Comparison of ENCODE assay signal across 18 cellular contexts in the genomic region with DNA sequence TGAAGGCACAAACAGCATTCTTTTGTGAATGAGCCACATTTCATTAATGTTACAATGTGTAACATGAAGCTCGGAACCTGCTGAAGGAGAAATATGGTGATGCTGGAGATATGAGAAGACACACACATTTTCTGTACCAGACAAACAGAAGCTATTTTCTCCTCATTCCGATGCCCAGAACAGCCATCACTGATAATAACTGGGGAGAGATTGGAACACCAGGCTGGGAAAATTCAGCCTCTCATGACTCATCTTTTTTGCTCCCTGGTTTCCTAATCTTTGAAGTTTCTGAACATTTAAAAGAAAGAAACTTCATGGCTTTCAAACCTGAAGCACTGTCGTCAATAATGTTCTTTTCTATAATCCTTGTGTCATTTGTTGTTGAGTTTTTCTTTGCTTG.
DNase-seq lines count a peak whose midpoint lies in the region; ATAC-seq and TF ChIP-seq lines count a peak whose summit lies in the region.
"Had no signal": no experiment of that assay in that cellular context is flagged by ENCODE, and none has a peak within 500 bp of the region (broad histone marks: within the 10 kb centered on the region; RNA-seq: fewer than 3 reads in every experiment).

No MANE protein-coding gene starts in this region.

- H3K36me3 ChIP-seq in mesodermal cell (ENCODE audit: control insufficient read depth, insufficient read depth, low read length) (peaks cover 6% of the 10 kb centered on the region), smooth muscle cell (ENCODE audit: low read depth) (no peaks in the 10 kb centered on the region)
- H3K36me3 ChIP-seq: BLaER1 treated with 17β-estradiol and CSF1 and Interleukin-3, amounts not matched to agents 10 nM and 100 nM had no signal

- ATAC-seq in GM18511 (IDR thresholded peaks at IDR 0.05; ENCODE audit: unreplicated experiment): no peak
- ATAC-seq: A549; CD8-positive, alpha-beta T cell; K562 had no signal

- H4K20me1 ChIP-seq in smooth muscle cell (ENCODE audit: low read depth): no peaks in the 10 kb centered on the region
- H4K20me1 ChIP-seq: BLaER1 treated with 17β-estradiol and CSF1 and Interleukin-3, amounts not matched to agents 10 nM and 100 nM had no signal

- peak; percentile 13 for DNase-seq in EL
- peak; percentile 82 for DNase-seq in amniotic epithelial cell (ENCODE audit: low read depth)
- no peak for DNase-seq in smooth muscle cell (lab: John Stamatoyannopoulos, UW; ENCODE audit: unreplicated experiment)
- no peak for DNase-seq in SKM-1 treated with dmso at 0.1 percent for 144 hours (lab: John Stamatoyannopoulos, UW; ENCODE audit: unreplicated experiment)
- DNase-seq in stimulated activated CD4-positive, alpha-beta T cell treated with anti-CD3 and anti-CD28 coated beads, Interleukin-1b, Interleukin-23, amount 100 ng/mL, for 48 hours: no peak
- DNase-seq: Calu3; CD8-positive, alpha-beta T cell; DMS53; NCI-H1105; NCI-H2081; NCI-H2171 treated with DMSO at 0.1 percent for 48 hours; SIG-M5 had no signal

- 100% methylated on average over 1 of the region's 3 CpGs; no CpG with 5 or more reads in 1 of the 2 experiments for WGBS in mesodermal cell (ENCODE audit: insufficient coverage in 2 of 2), 2 experiments
- 6% methylated on average over 3 of the region's 3 CpGs for WGBS in smooth muscle cell (ENCODE audit: low lambda C conversion rate)

- H3K27me3 ChIP-seq in smooth muscle cell (ENCODE audit: low read depth): no peaks in the 10 kb centered on the region
- H3K27me3 ChIP-seq: BLaER1 treated with 17β-estradiol and CSF1 and Interleukin-3, amounts not matched to agents 10 nM and 100 nM had no signal

- peaks cover 32% of the 10 kb centered on the region for H3F3A ChIP-seq in smooth muscle cell (ENCODE audit: low read depth)

- H3K9me3 ChIP-seq in mesodermal cell (ENCODE audit: control insufficient read depth, low read length) (no peaks in the 10 kb centered on the region), smooth muscle cell (replicated peaks; ENCODE audit: low read depth) (no peaks in the 10 kb centered on the region)
- H3K9me3 ChIP-seq: A549; BLaER1 treated with 17β-estradiol and CSF1 and Interleukin-3, amounts not matched to agents 10 nM and 100 nM had no signal

- no peak overlapping the region for H3K9ac ChIP-seq in smooth muscle cell (ENCODE audit: low read depth)
- H3K9ac ChIP-seq: BLaER1 treated with 17β-estradiol and CSF1 and Interleukin-3, amounts not matched to agents 10 nM and 100 nM had no signal

- H3K79me2 ChIP-seq in smooth muscle cell (ENCODE audit: low read depth): no peaks in the 10 kb centered on the region

- no peak overlapping the region for H3K4me3 ChIP-seq in mesodermal cell (ENCODE audit: extremely low read depth, insufficient read depth, low read length, poor library complexity, severe bottlenecking)
- H3K4me3 ChIP-seq in smooth muscle cell: no peak overlapping the region
- H3K4me3 ChIP-seq: A549; BLaER1 treated with 17β-estradiol and CSF1 and Interleukin-3, amounts not matched to agents 10 nM and 100 nM; K562 had no signal

- H2AFZ ChIP-seq in smooth muscle cell (ENCODE audit: low read depth): peak overlapping the region; percentile 31

- no peak for TF ChIP-seq CTCF in smooth muscle cell (IDR thresholded peaks at IDR 0.05; ENCODE audit: borderline replicate concordance, insufficient read depth, poor library complexity, severe bottlenecking)

- peaks cover 20% of the 10 kb centered on the region for H3K4me1 ChIP-seq in mesodermal cell (ENCODE audit: control insufficient read depth, insufficient read depth, low read length, poor library complexity, severe bottlenecking)
- H3K4me1 ChIP-seq in smooth muscle cell (ENCODE audit: low read depth): peaks cover 20% of the 10 kb centered on the region
- H3K4me1 ChIP-seq: A549; BLaER1 treated with 17β-estradiol and CSF1 and Interleukin-3, amounts not matched to agents 10 nM and 100 nM had no signal

- peak overlapping the region; percentile 78 for H3K27ac ChIP-seq in mesodermal cell (ENCODE audit: low read depth, low read length, severe bottlenecking)
- peak overlapping the region; percentile 54 for H3K27ac ChIP-seq in smooth muscle cell (ENCODE audit: low read depth)
- H3K27ac ChIP-seq: A549; BLaER1 treated with 17β-estradiol and CSF1 and Interleukin-3, amounts not matched to agents 10 nM and 100 nM; RWPE1 had no signal

- peak overlapping the region; percentile 75 for H3K4me2 ChIP-seq in smooth muscle cell
- H3K4me2 ChIP-seq: A549; BLaER1 treated with 17β-estradiol and CSF1 and Interleukin-3, amounts not matched to agents 10 nM and 100 nM had no signal

Comparison
In these comparisons a context has a peak if more than half of its experiments do, and no peak if none do; other contexts are left out.
1. DNase-seq: peak in EL (single experiment) and amniotic epithelial cell (single experiment); none in smooth muscle cell (single experiment), SKM-1 treated with dmso at 0.1 percent for 144 hours (single experiment) and stimulated activated CD4-positive, alpha-beta T cell treated with anti-CD3 and anti-CD28 coated beads, Interleukin-1b, Interleukin-23, amount 100 ng/mL, for 48 hours (single experiment).